ENCODE assay signal across 15 cellular contexts in the genomic region with DNA sequence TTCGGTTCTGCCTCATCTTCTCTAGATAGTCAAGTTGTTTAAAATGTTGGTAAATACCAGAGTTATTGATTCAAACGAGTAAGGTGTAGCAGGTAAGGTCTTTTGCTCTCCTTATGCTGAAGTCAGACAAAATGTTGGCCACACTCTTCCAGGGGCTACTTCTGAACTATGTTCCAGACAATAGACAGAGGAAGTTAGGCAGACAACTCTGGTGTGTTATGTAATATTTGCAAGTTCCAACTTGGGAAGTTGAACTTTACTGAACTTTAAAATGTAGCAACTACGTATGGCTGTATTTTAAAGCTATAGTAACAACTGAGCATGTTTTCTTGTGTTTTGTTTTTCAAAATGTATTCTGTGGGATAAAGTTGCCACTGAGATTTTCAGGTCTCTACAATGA.
"Had no signal": no experiment of that assay in that cellular context is flagged by ENCODE, and none has a peak within 500 bp of the region (broad histone marks: within the 10 kb centered on the region; RNA-seq: fewer than 3 reads in every experiment).

No MANE protein-coding gene starts in this region.

- H3K36me3 ChIP-seq: adrenal gland, esophagus squamous epithelium, heart left ventricle, left ventricle myocardium inferior, ovary had no signal

- FAIRE-seq: islet of Langerhans had no signal

- H3K27ac ChIP-seq: adrenal gland, esophagus squamous epithelium, left ventricle myocardium inferior, ovary, testis had no signal

- H3K4me3 ChIP-seq: adrenal gland, esophagus squamous epithelium, heart left ventricle, left ventricle myocardium inferior, ovary, testis had no signal

- H3K4me1 ChIP-seq: adrenal gland, testis had no signal

- H3K27me3 ChIP-seq: adrenal gland, esophagus squamous epithelium, heart left ventricle, ovary, testis had no signal

- ATAC-seq: activated T-helper 17 cell treated with anti-CD3 and anti-CD28 coated beads, Interleukin-2, amount 50 U/mL, for 72 hours; stimulated activated naive CD8-positive, alpha-beta T cell treated with anti-CD3 and anti-CD28 coated beads, Interleukin-15, amount 100 ng/mL, for 72 hours; T-cell had no signal

- DNase-seq: activated CD4-positive, alpha-beta T cell treated with anti-CD3 and anti-CD28 coated beads for 48 hours; activated naive CD4-positive, alpha-beta T cell treated with anti-CD3 and anti-CD28 coated beads, Interleukin-2, amount 10 ng/mL, durations not matched to agents 7 days and 5 days; adrenal gland; esophagus squamous epithelium; foreskin melanocyte; heart left ventricle; left ventricle myocardium inferior; ovary; stimulated activated CD4-positive, alpha-beta T cell treated with anti-CD3 and anti-CD28 coated beads, Interleukin-15, amount 100 ng/mL, for 24 hours; stimulated activated CD4-positive, alpha-beta T cell treated with anti-CD3 and anti-CD28 coated beads, Interleukin-4, amount 100 ng/mL, for 4 hours; stimulated activated naive CD8-positive, alpha-beta T cell treated with anti-CD3 and anti-CD28 coated beads, Interleukin-15, amount 100 ng/mL, for 72 hours; T-cell; testis had no signal

- H3K9me3 ChIP-seq: adrenal gland, esophagus squamous epithelium, heart left ventricle, left ventricle myocardium inferior, ovary, testis had no signal
